18 cellular contexts compared by ENCODE assay signal in genomic region chr3:122665226-122665786, GRCh38.
"Had no signal": no experiment of that assay in that cellular context is flagged by ENCODE, and none has a peak within 500 bp of the region (broad histone marks: within the 10 kb centered on the region; RNA-seq: fewer than 3 reads in every experiment).

No MANE protein-coding gene starts in this region.

- H3K4me1 ChIP-seq: left lung, transverse colon, uterus had no signal

- H3K27ac ChIP-seq: left lung, transverse colon, uterus had no signal

- DNase-seq: activated CD4-positive, CD25-positive, alpha-beta regulatory T cell treated with anti-CD3 and anti-CD28 coated beads, Interleukin-2, amount 50 U/mL, for 72 hours; activated CD8-positive, alpha-beta memory T cell treated with anti-CD3 and anti-CD28 coated beads for 24 hours; activated CD8-positive, alpha-beta memory T cell treated with anti-CD3 and anti-CD28 coated beads, Interleukin-2, amount 50 U/mL, for 48 hours; activated effector memory CD4-positive, alpha-beta T cell treated with Interleukin-2 at 50 U/mL for 16 hours; activated naive CD4-positive, alpha-beta T cell treated with anti-CD3 and anti-CD28 coated beads, Interleukin-2, amount 10 ng/mL, durations not matched to agents 7 days and 5 days; activated T-cell treated with anti-CD3 and anti-CD28 coated beads, Interleukin-2, amount 50 U/mL, for 48 hours; aorta; cortex of kidney; head of caudate nucleus; kidney; left lung; mammary epithelial cell; occipital lobe; posterior cingulate gyrus; stimulated activated CD4-positive, alpha-beta T cell treated with anti-CD3 and anti-CD28 coated beads, Interleukin-1b, Interleukin-23, amount 100 ng/mL, for 48 hours; stimulated activated naive CD8-positive, alpha-beta T cell treated with anti-CD3 and anti-CD28 coated beads, Interleukin-15, Interleukin-2, amounts not matched to agents 100 U/mL and 50 U/mL, for 24 hours; transverse colon; uterus had no signal

- H3K9me3 ChIP-seq: transverse colon, uterus had no signal

- H3K4me3 ChIP-seq: left lung, transverse colon, uterus had no signal

- H3K27me3 ChIP-seq: left lung, transverse colon, uterus had no signal

- ATAC-seq: left lung; stimulated activated naive CD8-positive, alpha-beta T cell treated with anti-CD3 and anti-CD28 coated beads, Interleukin-15, Interleukin-2, amounts not matched to agents 100 U/mL and 50 U/mL, for 24 hours had no signal

- H3K36me3 ChIP-seq: left lung, transverse colon, uterus had no signal
